Comparison of ENCODE assay signal across 1 cellular context in the genomic region with DNA sequence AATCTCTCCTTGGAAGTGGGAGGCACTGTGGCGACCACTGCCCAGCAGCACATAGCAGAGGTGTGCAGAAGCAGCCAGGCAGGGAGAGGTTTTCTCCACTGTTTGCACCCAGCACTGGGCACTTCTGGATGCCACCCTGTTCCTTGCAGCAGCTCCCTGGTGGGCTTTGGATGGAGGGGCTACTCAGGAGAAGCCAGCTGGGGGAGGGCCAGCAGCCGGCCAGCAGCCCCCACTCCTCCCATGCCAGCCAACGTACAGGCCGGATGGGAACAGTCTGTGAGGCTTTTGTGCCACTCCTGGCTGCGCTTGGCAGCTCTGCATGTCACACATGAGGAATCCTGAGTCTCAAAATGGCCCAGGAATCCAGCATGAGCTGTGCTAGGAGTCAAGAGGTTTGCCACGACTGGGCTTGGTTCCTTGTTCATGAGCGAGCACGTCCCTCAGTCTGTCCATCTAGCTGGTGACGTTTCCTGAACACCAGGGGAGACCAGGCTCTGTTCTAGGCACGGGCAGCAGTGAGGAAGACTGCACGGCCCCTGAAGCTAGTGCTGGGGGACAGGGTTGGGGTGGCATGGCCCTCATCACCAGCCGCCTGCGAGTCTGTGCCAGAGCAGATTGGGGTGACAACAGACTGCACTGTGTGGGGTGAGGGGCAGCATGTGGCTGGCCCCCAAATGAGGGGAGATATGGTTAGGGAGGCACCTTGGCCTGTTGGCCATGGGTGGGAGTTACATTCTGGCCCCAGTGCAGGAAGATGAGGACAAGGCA.
TF ChIP-seq lines count a peak whose summit lies in the region.

No MANE protein-coding gene starts in this region.

TF ChIP-seq in HepG2, 621 proteins besides CTCF, POLR2A, EP300 and RAD21:
- no peak for TF ChIP-seq ZNF543 (CRISPR knock-in tag; IDR thresholded peaks at IDR 0.05)
- no peak for TF ChIP-seq ZNF761 (CRISPR knock-in tag; conservative IDR thresholded peaks at IDR 0.05)
- no peak for TF ChIP-seq ZNF30 (CRISPR knock-in tag; IDR thresholded peaks at IDR 0.05)
- TF ChIP-seq ZKSCAN8 (CRISPR knock-in tag; IDR thresholded peaks at IDR 0.05; ENCODE audit: borderline replicate concordance) = no peak
- TF ChIP-seq, protein P1, sequence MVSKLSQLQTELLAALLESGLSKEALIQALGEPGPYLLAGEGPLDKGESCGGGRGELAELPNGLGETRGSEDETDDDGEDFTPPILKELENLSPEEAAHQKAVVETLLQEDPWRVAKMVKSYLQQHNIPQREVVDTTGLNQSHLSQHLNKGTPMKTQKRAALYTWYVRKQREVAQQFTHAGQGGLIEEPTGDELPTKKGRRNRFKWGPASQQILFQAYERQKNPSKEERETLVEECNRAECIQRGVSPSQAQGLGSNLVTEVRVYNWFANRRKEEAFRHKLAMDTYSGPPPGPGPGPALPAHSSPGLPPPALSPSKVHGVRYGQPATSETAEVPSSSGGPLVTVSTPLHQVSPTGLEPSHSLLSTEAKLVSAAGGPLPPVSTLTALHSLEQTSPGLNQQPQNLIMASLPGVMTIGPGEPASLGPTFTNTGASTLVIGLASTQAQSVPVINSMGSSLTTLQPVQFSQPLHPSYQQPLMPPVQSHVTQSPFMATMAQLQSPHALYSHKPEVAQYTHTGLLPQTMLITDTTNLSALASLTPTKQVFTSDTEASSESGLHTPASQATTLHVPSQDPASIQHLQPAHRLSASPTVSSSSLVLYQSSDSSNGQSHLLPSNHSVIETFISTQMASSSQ (IDR thresholded peaks at IDR 0.05; ENCODE audit: low read depth) = no peak
- TF ChIP-seq, protein P1 (CRISPR knock-in tag; IDR thresholded peaks at IDR 0.05; ENCODE audit: borderline replicate concordance) = no peak
